ENCODE assay signal across 8 cellular contexts in genomic region chr10:77873558-77874380, GRCh38. TPM values are rescaled to one million over a fixed set of nuclear protein-coding genes. Genes with fewer than 3 reads are reported as not detected.
DNase-seq lines count a peak whose midpoint lies in the region; ATAC-seq, FAIRE-seq and TF ChIP-seq lines count a peak whose summit lies in the region.

No MANE protein-coding gene starts in this region.

- FAIRE-seq in H1 (lab: Jason Lieb, UNC): no peak

- ATAC-seq in GM19467 (IDR thresholded peaks at IDR 0.05; ENCODE audit: unreplicated experiment): peak; percentile 91
- ATAC-seq in HG03521 (IDR thresholded peaks at IDR 0.05; ENCODE audit: unreplicated experiment): peak; percentile 90

- H3K27me3 ChIP-seq in H1 (replicated peaks in 1 of 4; ENCODE audit: control insufficient read depth in 3 of 4, extremely low read depth in 1 of 4, insufficient read depth in 3 of 4, low read length in 3 of 4): no peaks in the 10 kb centered on the region
- H3K27me3 ChIP-seq in ovary: no peaks in the 10 kb centered on the region

- peaks cover 4% of the 10 kb centered on the region; the same call in 1 of the 2 replicates for H3K79me1 ChIP-seq in H1 (ENCODE audit: low read depth, low read length)

- H3K56ac ChIP-seq in H1 (replicated peaks; ENCODE audit: insufficient read length, low read depth, low read length): no peak overlapping the region

- no peak overlapping the region for H4K5ac ChIP-seq in H1 (ENCODE audit: insufficient read length, low read depth, low read length)

- H4K20me1 ChIP-seq in H1 (replicated peaks in 1 of 2; ENCODE audit: control insufficient read depth in 1 of 2, insufficient read depth in 2 of 2, low read length in 2 of 2): peaks cover 0 to 3% of the 10 kb centered on the region in 2 experiments

- H3K4me1 ChIP-seq in H1 (replicated peaks in 1 of 4; ENCODE audit: control insufficient read depth in 3 of 4, insufficient read depth in 4 of 4, low read length in 3 of 4) (peaks cover 7 to 34% (median 18%) of the 10 kb centered on the region in 4 experiments), ovary (ENCODE audit: insufficient read depth) (peaks cover 33% of the 10 kb centered on the region)

- no peak for TF ChIP-seq RAD21 in H1 (IDR thresholded peaks at IDR 0.05 in 1 of 2, conservative IDR thresholded peaks at IDR 0.05 in 1 of 2; ENCODE audit: low read depth in 2 of 2, low read length in 2 of 2)

- CTCF ChIA-PET in H1 (lab: Charles Lee; ENCODE audit: partially characterized antibody): interaction anchor here (0.8 to 17.9 kb wide), 5 partner anchors 15 to 110 kb away, joined by 3 to 169 read pairs (median 3); no protein-coding TSS in a partner anchor

- 85% methylated on average over 13 of the region's 15 CpGs; no CpG with 5 or more reads in 1 of the 2 experiments for WGBS in H1 (ENCODE audit: extremely low coverage in 1 of 2, insufficient coverage in 1 of 2, insufficient read length in 1 of 2, insufficient replicate concordance in 2 of 2, low coverage in 1 of 2, low lambda C conversion rate in 2 of 2, missing lambda C conversion rate in 1 of 2), 2 experiments
- WGBS in ovary, 3 donors: 35 to 41% (median 35%) methylated on average over 14 to 15 of the region's 15 CpGs

- H3K4me2 ChIP-seq in H1 (ENCODE audit: insufficient read depth in 1 of 2, low read depth in 2 of 2, low read length in 2 of 2): no peak overlapping the region

- 0 out of 2 replicates have a peak overlapping the region, but pooled peaks have one; percentile 24 for H2BK20ac ChIP-seq in H1 (ENCODE audit: low read length)

- H2AFZ ChIP-seq in H1 (ENCODE audit: low read length): no peak overlapping the region

- H3K9ac ChIP-seq in H1 (replicated peaks in 1 of 4; ENCODE audit: extremely low read depth in 1 of 4, low read depth in 3 of 4, low read length in 3 of 4): no peak overlapping the region; a peak in 1 of 7 replicates

- peak; percentile 71 for DNase-seq in EH (ENCODE audit: low read depth)
- DNase-seq in T1000 (lab: John Stamatoyannopoulos, UW): peak; percentile 16
- DNase-seq in H1 (ENCODE audit: low read depth in 1 of 2, low spot score in 2 of 2): no peak
- DNase-seq in ovary: peak; percentile 53 to 73 (median 64)
- DNase-seq in NCI-H774 (lab: John Stamatoyannopoulos, UW): no peak
- DNase-seq in coronary artery (ENCODE audit: low spot score): no peak

- H3K23ac ChIP-seq in H1 (ENCODE audit: insufficient read length): no peak overlapping the region

- peak overlapping the region; percentile 54; the same call in 1 of the 2 replicates for H2AK5ac ChIP-seq in H1 (ENCODE audit: low read depth, low read length)

- H3K14ac ChIP-seq in H1 (ENCODE audit: insufficient read length): no peak overlapping the region

- TF ChIP-seq POLR2A in H1 (IDR thresholded peaks at IDR 0.05; ENCODE audit: control extremely low read depth in 1 of 2, low read depth in 2 of 2, low read length in 2 of 2): no peak
- no peak for TF ChIP-seq POLR2A in ovary (IDR thresholded peaks at IDR 0.05)

- H3K18ac ChIP-seq in H1 (ENCODE audit: extremely low read depth, low read length): peak overlapping the region; percentile 65; the same call in 1 of the 2 replicates

- H2BK5ac ChIP-seq in H1 (ENCODE audit: low read depth, low read length): peak overlapping the region; percentile 86

- peak overlapping the region; percentile 14 for H4K91ac ChIP-seq in H1 (replicated peaks; ENCODE audit: insufficient read length, low read length)

- intact Hi-C loops in ovary (cut with DNase I): no loop called here

- H3K9me3 ChIP-seq in H1 (ENCODE audit: insufficient read depth in 2 of 2, low read depth in 1 of 2, low read length in 1 of 2): no peaks in the 10 kb centered on the region
- H3K9me3 ChIP-seq in ovary: no peaks in the 10 kb centered on the region

- no peak for TF ChIP-seq CTCF in H1 (IDR thresholded peaks at IDR 0.05; ENCODE audit: control extremely low read depth in 1 of 3, insufficient read depth in 1 of 3, low read depth in 1 of 3, low read length in 3 of 3)
- TF ChIP-seq CTCF in ovary (IDR thresholded peaks at IDR 0.05): no peak
- TF ChIP-seq CTCF in coronary artery (IDR thresholded peaks at IDR 0.05): no peak

- peak overlapping the region; percentile 46; the same call in 1 of the 2 replicates for H2BK15ac ChIP-seq in H1 (ENCODE audit: low read length)

- H3K79me2 ChIP-seq in H1 (ENCODE audit: control insufficient read depth in 1 of 2, insufficient read depth in 2 of 2, low read length in 2 of 2): peaks cover 0 to 46% of the 10 kb centered on the region in 2 experiments; a peak in 2 of 4 replicates

- POLR2A ChIA-PET in H1 (lab: Charles Lee; ENCODE audit: partially characterized antibody): interaction anchor here (0.8 to 1.2 kb wide), 4 partner anchors 12 to 183 kb away, joined by 3 to 4 read pairs (median 4); no protein-coding TSS in a partner anchor

- TF ChIP-seq EP300 in H1 (IDR thresholded peaks at IDR 0.05; ENCODE audit: borderline replicate concordance in 1 of 2, low read depth in 2 of 2, low read length in 2 of 2) (no peak), ovary (IDR thresholded peaks at IDR 0.05) (no peak)

- no peak overlapping the region for H2BK120ac ChIP-seq in H1 (replicated peaks; ENCODE audit: low read depth, low read length)

- H3K36me3 ChIP-seq in H1 (ENCODE audit: control insufficient read depth in 2 of 4, insufficient read depth in 4 of 4, low read length in 3 of 4): 0 out of 8 replicates have a peak, but pooled peaks cover 0 to 3% (median 0%) of the 10 kb centered on the region in 4 experiments
- H3K36me3 ChIP-seq in ovary: no peaks in the 10 kb centered on the region

- H3K4me3 ChIP-seq in H1 (ENCODE audit: extremely low read depth in 1 of 4, insufficient read depth in 2 of 4, low read depth in 3 of 4, low read length in 4 of 4) (no peak overlapping the region), ovary (no peak overlapping the region), coronary artery (no peak overlapping the region)

- H2BK12ac ChIP-seq in H1 (ENCODE audit: low read depth, low read length): peak overlapping the region; percentile 93; the same call in 1 of the 2 replicates

- H3K27ac ChIP-seq in H1 (ENCODE audit: low read depth, low read length) (no peak overlapping the region), ovary (peak overlapping the region; percentile 57 to 70), coronary artery (peak overlapping the region in 1 of 2 donors; percentile 26)

- no peak overlapping the region for H3K4ac ChIP-seq in H1 (replicated peaks; ENCODE audit: insufficient read length, low read depth, low read length)

- H4K8ac ChIP-seq in H1 (ENCODE audit: extremely low read depth, insufficient read depth, low read length): peak overlapping the region; percentile 3; the same call in 1 of the 2 replicates

- H3K23me2 ChIP-seq in H1 (ENCODE audit: low read depth, low read length): peaks cover 2% of the 10 kb centered on the region; the same call in 1 of the 2 replicates

TF ChIP-seq in H1, 55 proteins besides CTCF, POLR2A, EP300 and RAD21:
- TF ChIP-seq GTF2F1 (IDR thresholded peaks at IDR 0.05; ENCODE audit: borderline replicate concordance, low read depth, low read length) (no peak), TAF7 (optimal IDR thresholded peaks at IDR 0.05; ENCODE audit: borderline replicate concordance, low read depth, low read length) (no peak), KDM1A (IDR thresholded peaks at IDR 0.05; ENCODE audit: borderline replicate concordance, low read length) (peak; percentile 65; the same call in 1 of the 2 replicates), SIX5 (IDR thresholded peaks at IDR 0.05; ENCODE audit: low read depth, low read length) (no peak)

RNA-seq across cellular contexts. Expression of gene DLG5, which starts 52.8 kb away (rescaled TPM):
- 71.4 and 71.8 TPM in 2 replicates for total RNA-seq in H1 (2021; fragmentation: NEBNext Ultra II Directional; extraction: Animal tissue kit (Norgen Biotek cat#: 25700))
- 15.6 and 31.4 TPM in 2 replicates for polyA plus RNA-seq in H1 (2011; rRNA removed)
- polyA plus RNA-seq in H1 (2011; cell fraction: cytosol; rRNA removed): 29.7 TPM
- 105 TPM for polyA plus RNA-seq in H1 (2011; cell fraction: nucleus; rRNA removed)
- polyA plus RNA-seq in H1 (2012, experiment 1 of 2): 37.5 to 47.2 TPM (median 44.9 TPM) in 4 replicates
- 14.3 TPM for polyA plus RNA-seq in H1 (2012, experiment 2 of 2)
- polyA plus RNA-seq in H1 (2013, experiment 1 of 2): 33.3 TPM
- 32.1 TPM for polyA plus RNA-seq in H1 (2013, experiment 2 of 2)
- 36.3 and 52.4 TPM in 2 replicates for polyA minus RNA-seq in H1 (2011; rRNA and poly(A)+ RNA removed)
- polyA minus RNA-seq in H1 (2011; cell fraction: cytosol; rRNA and poly(A)+ RNA removed): 34.0 TPM
- polyA minus RNA-seq in H1 (2011; cell fraction: nucleus; rRNA and poly(A)+ RNA removed): 45.7 TPM
- 10 to 100 TPM; 30.5 to 71.9 (median 45.5) TPM for total RNA-seq in ovary
- 10 to 100 TPM; 29.1 to 36.4 TPM for polyA plus RNA-seq in ovary

Comparison
In these comparisons a context has a peak if more than half of its experiments do, and no peak if none do; other contexts are left out.
1. DNase-seq: peak in EH (single experiment), T1000 (single experiment) and ovary (5 of 5); none in H1 (0 of 2), NCI-H774 (single experiment) and coronary artery (single experiment).